ENCODE assay signal across 29 cellular contexts in genomic region chr13:23859455-23859854, GRCh38. TPM values are rescaled to one million over a fixed set of nuclear protein-coding genes. Genes with fewer than 3 reads are reported as not detected.
"Had no signal": no experiment of that assay in that cellular context is flagged by ENCODE, and none has a peak within 500 bp of the region (broad histone marks: within the 10 kb centered on the region; RNA-seq: fewer than 3 reads in every experiment).

No MANE protein-coding gene starts in this region.

- DNase-seq: activated B cell treated with CpG ODN at 0.5 μM for 24 hours; activated CD4-positive, alpha-beta T cell treated with anti-CD3 and anti-CD28 coated beads, Interleukin-2, amount 50 U/mL, for 1 hour; activated CD8-positive, alpha-beta T cell treated with anti-CD3 and anti-CD28 coated beads for 36 hours; activated T-cell treated with anti-CD3 and anti-CD28 coated beads, Interleukin-2, amount 50 U/mL, for 48 hours; cerebellar nuclear complex; colonic mucosa; effector CD8-positive, alpha-beta T cell; foreskin melanocyte; heart right ventricle; kidney glomerular epithelial cell; mammary epithelial cell; posterior cingulate gyrus; right lobe of liver; stimulated activated CD4-positive, alpha-beta T cell treated with anti-CD3 and anti-CD28 coated beads, Interleukin-4, amount 100 ng/mL, for 24 hours; stomach; T-helper 1 cell; thyroid gland had no signal

- H3K27ac Mint-ChIP-seq: activated B cell treated with CpG ODN at 0.5 μM for 24 hours; activated CD8-positive, alpha-beta T cell treated with anti-CD3 and anti-CD28 coated beads for 36 hours; activated naive CD4-positive, alpha-beta T cell treated with anti-CD3 and anti-CD28 coated beads, Interleukin-2, amount 50 U/mL, for 24 hours; activated T-helper 2 cell treated with anti-CD3 and anti-CD28 coated beads, Interferon-gamma antibody, Interleukin-2, Interleukin-4, amounts not matched to agents 10 μg/mL and 5 μg/mL and 100 μg/mL, durations not matched to agents 14 hours and 24 hours and 36 hours; nephron; stimulated activated memory B cell treated with anti-CD40 and anti-IgM and Interleukin-4, amounts not matched to agents 10 μg/mL and 1 μg/mL and 100 μg/mL, for 72 hours; T-helper 2 cell treated with Interferon-gamma antibody and Interleukin-4, amounts not matched to agents 5 μg/mL and 100 μg/mL, for 36 hours had no signal

- H3K9me3 Mint-ChIP-seq: activated B cell treated with CpG ODN at 0.5 μM for 24 hours; activated CD8-positive, alpha-beta T cell treated with anti-CD3 and anti-CD28 coated beads for 36 hours; activated naive CD4-positive, alpha-beta T cell treated with anti-CD3 and anti-CD28 coated beads, Interleukin-2, amount 50 U/mL, for 24 hours; activated T-helper 2 cell treated with anti-CD3 and anti-CD28 coated beads, Interferon-gamma antibody, Interleukin-2, Interleukin-4, amounts not matched to agents 10 μg/mL and 5 μg/mL and 100 μg/mL, durations not matched to agents 14 hours and 24 hours and 36 hours; nephron; stimulated activated memory B cell treated with anti-CD40 and anti-IgM and Interleukin-4, amounts not matched to agents 10 μg/mL and 1 μg/mL and 100 μg/mL, for 72 hours; T-helper 2 cell treated with Interferon-gamma antibody and Interleukin-4, amounts not matched to agents 5 μg/mL and 100 μg/mL, for 36 hours had no signal

- H3K9me3 ChIP-seq: colonic mucosa, esophagus muscularis mucosa, heart right ventricle, right lobe of liver, stomach, thyroid gland had no signal

- H3K4me3 ChIP-seq: cardiac muscle cell, colonic mucosa, esophagus muscularis mucosa, heart right ventricle, right lobe of liver, stomach, thyroid gland had no signal

- H3K27ac ChIP-seq: cardiac muscle cell, colonic mucosa, esophagus muscularis mucosa, heart right ventricle, right lobe of liver, stomach, thyroid gland had no signal

- H3K36me3 ChIP-seq: cardiac muscle cell, colonic mucosa, right lobe of liver, thyroid gland had no signal

- H3K4me3 Mint-ChIP-seq: activated B cell treated with CpG ODN at 0.5 μM for 24 hours; activated CD8-positive, alpha-beta T cell treated with anti-CD3 and anti-CD28 coated beads for 36 hours; activated naive CD4-positive, alpha-beta T cell treated with anti-CD3 and anti-CD28 coated beads, Interleukin-2, amount 50 U/mL, for 24 hours; nephron; stimulated activated memory B cell treated with anti-CD40 and anti-IgM and Interleukin-4, amounts not matched to agents 10 μg/mL and 1 μg/mL and 100 μg/mL, for 72 hours; T-helper 2 cell treated with Interferon-gamma antibody and Interleukin-4, amounts not matched to agents 5 μg/mL and 100 μg/mL, for 36 hours had no signal

- H3K4me1 Mint-ChIP-seq: activated naive CD4-positive, alpha-beta T cell treated with anti-CD3 and anti-CD28 coated beads, Interleukin-2, amount 50 U/mL, for 24 hours; nephron had no signal

- H3K4me1 ChIP-seq: colonic mucosa, heart right ventricle, right lobe of liver, stomach, thyroid gland had no signal

- H3K27me3 ChIP-seq: cardiac muscle cell, colonic mucosa, esophagus muscularis mucosa, heart right ventricle, right lobe of liver, stomach, thyroid gland had no signal

- H3K27me3 Mint-ChIP-seq: activated B cell treated with CpG ODN at 0.5 μM for 24 hours; activated CD8-positive, alpha-beta T cell treated with anti-CD3 and anti-CD28 coated beads for 36 hours; activated naive CD4-positive, alpha-beta T cell treated with anti-CD3 and anti-CD28 coated beads, Interleukin-2, amount 50 U/mL, for 24 hours; stimulated activated memory B cell treated with anti-CD40 and anti-IgM and Interleukin-4, amounts not matched to agents 10 μg/mL and 1 μg/mL and 100 μg/mL, for 72 hours had no signal

RNA-seq across cellular contexts. Expression of gene C1QTNF9B, which starts 37.8 kb away (rescaled TPM):
- total RNA-seq: activated B cell treated with CpG ODN at 0.5 μM for 24 hours; activated CD8-positive, alpha-beta T cell treated with anti-CD3 and anti-CD28 coated beads for 36 hours; activated T-helper 2 cell treated with anti-CD3 and anti-CD28 coated beads, Interferon-gamma antibody, Interleukin-2, Interleukin-4, amounts not matched to agents 10 μg/mL and 5 μg/mL and 100 μg/mL, durations not matched to agents 14 hours and 24 hours and 36 hours; dermis microvascular lymphatic vessel endothelial cell; glomerular endothelial cell; mammary epithelial cell; mucosa of gallbladder; osteoblast; stomach; thyroid gland; ureter had no signal
- polyA plus RNA-seq: mammary epithelial cell, stomach had no signal
